In genomic region chr18:60466671-60467070, GRCh38 we compare ENCODE assay signal across 36 cellular contexts.
A peak's percentile ranks its signal among the peaks of the same experiment; 100 is the strongest.
DNase-seq lines count a peak whose midpoint lies in the region; ATAC-seq and TF ChIP-seq lines count a peak whose summit lies in the region.
"Had no signal": no experiment of that assay in that cellular context is flagged by ENCODE, and none has a peak within 500 bp of the region (broad histone marks: within the 10 kb centered on the region; RNA-seq: fewer than 3 reads in every experiment).

No MANE protein-coding gene starts in this region.

- H3K27ac ChIP-seq in GM23248: peak overlapping the region; percentile 55
- H3K27ac ChIP-seq: A549, BLaER1, breast epithelium, foreskin keratinocyte, heart right ventricle, PC-9, prostate gland, right lobe of liver, SK-N-MC, tibial artery had no signal

- no peak for ATAC-seq in activated T-cell treated with anti-CD3 and anti-CD28 coated beads, Interleukin-2, amount 50 U/mL, for 72 hours (replicated peaks in 1 of 2)
- ATAC-seq: A549, foreskin keratinocyte, heart right ventricle, K562, right lobe of liver had no signal

- peak overlapping the region; percentile 27 for H3K4me2 ChIP-seq in GM23248 (ENCODE audit: unreplicated experiment)
- H3K4me2 ChIP-seq: A549, BLaER1, PC-9 had no signal

- H3K4me3 Mint-ChIP-seq in activated T-cell treated with anti-CD3 and anti-CD28 coated beads, Interleukin-2, amount 50 U/mL, for 72 hours: no peak overlapping the region
- H3K4me3 Mint-ChIP-seq: activated CD4-positive, alpha-beta memory T cell treated with anti-CD3 and anti-CD28 coated beads, Interleukin-2, amount 10 ng/mL, durations not matched to agents 7 days and 5 days; activated T-helper 1 cell treated with anti-CD3 and anti-CD28 coated beads, Interleukin-12 subunit alpha, Interleukin-12 subunit beta, Interleukin-2, Interleukin-4 antibody, amounts not matched to agents 30 ng/mL and 10 ng/mL and 1 ng/mL, durations not matched to agents 14 hours and 24 hours and 36 hours; mesothelial cell of epicardium; naive B cell; T-helper 1 cell treated with Interleukin-12 subunit alpha and Interleukin-12 subunit beta and Interleukin-4 antibody, amounts not matched to agents 30 μg/mL and 1 μg/mL, for 36 hours had no signal

- no peaks in the 10 kb centered on the region for H3K27me3 ChIP-seq in GM23248 (replicated peaks; ENCODE audit: insufficient read depth)
- H3K27me3 ChIP-seq: BLaER1, breast epithelium, foreskin keratinocyte, heart right ventricle, right lobe of liver, tibial artery had no signal

- no peak overlapping the region for H3K27ac Mint-ChIP-seq in activated T-cell treated with anti-CD3 and anti-CD28 coated beads, Interleukin-2, amount 50 U/mL, for 72 hours
- H3K27ac Mint-ChIP-seq: activated CD4-positive, alpha-beta memory T cell treated with anti-CD3 and anti-CD28 coated beads, Interleukin-2, amount 10 ng/mL, durations not matched to agents 7 days and 5 days; activated T-helper 1 cell treated with anti-CD3 and anti-CD28 coated beads, Interleukin-12 subunit alpha, Interleukin-12 subunit beta, Interleukin-2, Interleukin-4 antibody, amounts not matched to agents 30 ng/mL and 10 ng/mL and 1 ng/mL, durations not matched to agents 14 hours and 24 hours and 36 hours; mesothelial cell of epicardium; naive B cell; T-helper 1 cell treated with Interleukin-12 subunit alpha and Interleukin-12 subunit beta and Interleukin-4 antibody, amounts not matched to agents 30 μg/mL and 1 μg/mL, for 36 hours had no signal

- H2AFZ ChIP-seq in GM23248: no peak overlapping the region
- H2AFZ ChIP-seq: PC-9 had no signal

- in situ Hi-C loops in GM23248 (cut with MboI): no loop called here

- TF ChIP-seq CTCF in AG09309 (IDR thresholded peaks at IDR 0.05; ENCODE audit: control insufficient read depth, insufficient read depth, low read depth, low read length, missing control alignments): no peak
- TF ChIP-seq CTCF in fibroblast of the aortic adventitia (IDR thresholded peaks at IDR 0.05; ENCODE audit: insufficient read depth, low read length): no peak
- no peak for TF ChIP-seq CTCF in GM10266 (IDR thresholded peaks at IDR 0.05; ENCODE audit: control insufficient read depth, insufficient read depth, low read depth, missing control alignments)

- H4K20me1 ChIP-seq in GM23248 (ENCODE audit: insufficient read depth): no peaks in the 10 kb centered on the region
- H4K20me1 ChIP-seq: BLaER1 had no signal

- no peaks in the 10 kb centered on the region for H3K36me3 Mint-ChIP-seq in activated T-cell treated with anti-CD3 and anti-CD28 coated beads, Interleukin-2, amount 50 U/mL, for 72 hours (ENCODE audit: insufficient read depth in 2 of 2)
- H3K36me3 Mint-ChIP-seq: mesothelial cell of epicardium, naive B cell had no signal

- peaks cover 47% of the 10 kb centered on the region for H3K4me1 ChIP-seq in GM23248 (ENCODE audit: insufficient read depth)
- H3K4me1 ChIP-seq: A549, BLaER1, breast epithelium, foreskin keratinocyte, heart right ventricle, prostate gland, right lobe of liver, tibial artery had no signal

- no peak overlapping the region for H3K9ac ChIP-seq in GM23248
- H3K9ac ChIP-seq: BLaER1 had no signal

- H3K9me3 Mint-ChIP-seq in activated T-cell treated with anti-CD3 and anti-CD28 coated beads, Interleukin-2, amount 50 U/mL, for 72 hours: no peaks in the 10 kb centered on the region
- H3K9me3 Mint-ChIP-seq: activated CD4-positive, alpha-beta memory T cell treated with anti-CD3 and anti-CD28 coated beads, Interleukin-2, amount 10 ng/mL, durations not matched to agents 7 days and 5 days; activated T-helper 1 cell treated with anti-CD3 and anti-CD28 coated beads, Interleukin-12 subunit alpha, Interleukin-12 subunit beta, Interleukin-2, Interleukin-4 antibody, amounts not matched to agents 30 ng/mL and 10 ng/mL and 1 ng/mL, durations not matched to agents 14 hours and 24 hours and 36 hours; mesothelial cell of epicardium; naive B cell; T-helper 1 cell treated with Interleukin-12 subunit alpha and Interleukin-12 subunit beta and Interleukin-4 antibody, amounts not matched to agents 30 μg/mL and 1 μg/mL, for 36 hours had no signal

- peaks cover 12% of the 10 kb centered on the region for H3F3A ChIP-seq in GM23248 (ENCODE audit: insufficient read depth)

- no peak overlapping the region for H3K4me3 ChIP-seq in AG09309 (ENCODE audit: control insufficient read depth, low read depth, low read length)
- H3K4me3 ChIP-seq in GM23248: 0 out of 2 replicates have a peak overlapping the region, but pooled peaks have one; percentile 16
- no peak overlapping the region for H3K4me3 ChIP-seq in fibroblast of the aortic adventitia (ENCODE audit: low read depth, low read length)
- H3K4me3 ChIP-seq: A549, BLaER1, breast epithelium, heart right ventricle, K562, PC-9, prostate gland, right lobe of liver, SK-N-MC, tibial artery had no signal

- H3K9me2 ChIP-seq in GM23248 (ENCODE audit: insufficient read depth): no peaks in the 10 kb centered on the region

- H3K36me3 ChIP-seq in GM23248 (ENCODE audit: low read depth): no peaks in the 10 kb centered on the region
- H3K36me3 ChIP-seq: BLaER1, breast epithelium, heart right ventricle, prostate gland, right lobe of liver, tibial artery had no signal

- no peaks in the 10 kb centered on the region for H3K27me3 Mint-ChIP-seq in activated T-cell treated with anti-CD3 and anti-CD28 coated beads, Interleukin-2, amount 50 U/mL, for 72 hours (ENCODE audit: low read depth)
- H3K27me3 Mint-ChIP-seq: activated CD4-positive, alpha-beta memory T cell treated with anti-CD3 and anti-CD28 coated beads, Interleukin-2, amount 10 ng/mL, durations not matched to agents 7 days and 5 days; naive B cell had no signal

- H3K9me3 ChIP-seq in GM23248 (ENCODE audit: low read depth): no peaks in the 10 kb centered on the region
- H3K9me3 ChIP-seq: A549, BLaER1, breast epithelium, heart right ventricle, prostate gland, right lobe of liver, tibial artery had no signal

- DNase-seq in AG09309 (ENCODE audit: low read depth) (peak; percentile 33), GM23248 (peak; percentile 90), astrocyte of the hippocampus (ENCODE audit: low read depth, low spot score) (peak; percentile 32), fibroblast of the aortic adventitia (ENCODE audit: low read depth) (peak; percentile 49), NCI-H1092 (lab: John Stamatoyannopoulos, UW) (no peak), GM10266 (ENCODE audit: extremely low spot score) (no peak), UCSD-AML1 (lab: John Stamatoyannopoulos, UW; ENCODE audit: unreplicated experiment) (no peak)
- no peak for DNase-seq in activated T-cell treated with anti-CD3 and anti-CD28 coated beads, Interleukin-2, amount 50 U/mL, for 72 hours
- DNase-seq: activated CD4-positive, alpha-beta memory T cell treated with anti-CD3 and anti-CD28 coated beads, Interleukin-2, amount 10 ng/mL, durations not matched to agents 7 days and 5 days; activated CD4-positive, CD25-positive, alpha-beta regulatory T cell treated with anti-CD3 and anti-CD28 coated beads, Interleukin-2, amount 50 U/mL, for 72 hours; activated CD8-positive, alpha-beta memory T cell treated with anti-CD3 and anti-CD28 coated beads, Interleukin-2, amount 50 U/mL, for 4 hours; activated naive CD4-positive, alpha-beta T cell treated with Interleukin-2 at 50 U/mL for 16 hours; effector CD4-positive, alpha-beta T cell; foreskin keratinocyte; GDM1; H7; heart right ventricle; kidney glomerular epithelial cell; naive B cell; NCI-H1105; NCI-H187 treated with DMSO at 0.1 percent for 48 hours; NCI-H2171 treated with DMSO at 0.1 percent for 48 hours; NCI-H526 treated with DMSO at 0.1 percent for 48 hours; PC-9; right lobe of liver; stimulated activated CD4-positive, alpha-beta T cell treated with anti-CD3 and anti-CD28 coated beads, Interleukin-4, amount 100 ng/mL, for 24 hours; tibial artery had no signal

- H3K4me1 Mint-ChIP-seq in activated T-cell treated with anti-CD3 and anti-CD28 coated beads, Interleukin-2, amount 50 U/mL, for 72 hours (ENCODE audit: low read depth): no peaks in the 10 kb centered on the region
- H3K4me1 Mint-ChIP-seq: activated CD4-positive, alpha-beta memory T cell treated with anti-CD3 and anti-CD28 coated beads, Interleukin-2, amount 10 ng/mL, durations not matched to agents 7 days and 5 days; mesothelial cell of epicardium; naive B cell had no signal

- no peaks in the 10 kb centered on the region for H3K79me2 ChIP-seq in GM23248 (ENCODE audit: insufficient read depth)

- WGBS in GM23248 (ENCODE audit: low coverage in 1 of 2, low lambda C conversion rate in 2 of 2, missing lambda C conversion rate in 2 of 2), 2 experiments: 19 to 22% methylated on average over 3 of the region's 3 CpGs

Comparison
In these comparisons a context has a peak if more than half of its experiments do, and no peak if none do; other contexts are left out.
1. DNase-seq: peak in AG09309 (single experiment), GM23248 (single experiment), astrocyte of the hippocampus (single experiment) and fibroblast of the aortic adventitia (single experiment); none in NCI-H1092 (single experiment), GM10266 (single experiment), activated T-cell treated with anti-CD3 and anti-CD28 coated beads, Interleukin-2, amount 50 U/mL, for 72 hours (0 of 2) and UCSD-AML1 (single experiment).